ENCODE assay signal across 12 cellular contexts in the genomic region with DNA sequence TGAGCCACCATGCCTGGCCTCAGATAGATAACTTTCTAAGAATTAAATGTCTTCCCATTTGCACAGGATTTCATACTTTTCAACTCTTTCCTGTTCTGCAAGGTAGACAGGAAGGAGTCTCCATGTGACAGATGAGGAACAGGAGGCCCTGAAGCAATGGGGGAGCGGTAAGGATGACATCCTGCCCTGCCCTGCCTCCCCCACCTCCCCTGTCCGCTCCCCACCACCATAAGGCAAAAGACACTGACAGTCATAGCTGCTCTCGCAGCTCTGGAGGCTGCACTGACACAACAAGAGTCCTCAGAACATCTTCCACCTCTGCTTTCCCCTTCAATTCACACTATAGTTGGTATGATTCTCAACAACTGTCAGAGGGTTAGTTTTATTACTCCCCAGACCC. TPM values are rescaled to one million over a fixed set of nuclear protein-coding genes. Genes with fewer than 3 reads are reported as not detected.
DNase-seq lines count a peak whose midpoint lies in the region; ATAC-seq and TF ChIP-seq lines count a peak whose summit lies in the region.
"Had no signal": no experiment of that assay in that cellular context is flagged by ENCODE, and none has a peak within 500 bp of the region (broad histone marks: within the 10 kb centered on the region; RNA-seq: fewer than 3 reads in every experiment).

No MANE protein-coding gene starts in this region.

- no peaks in the 10 kb centered on the region for H3K9me3 Mint-ChIP-seq in CD4-positive, alpha-beta T cell
- H3K9me3 Mint-ChIP-seq in endodermal cell, result no peaks in the 10 kb centered on the region
- H3K9me3 Mint-ChIP-seq in progenitor cell of endocrine pancreas (ENCODE audit: low read depth), result no peaks in the 10 kb centered on the region
- H3K9me3 Mint-ChIP-seq in stimulated activated effector memory CD8-positive, alpha-beta T cell treated with anti-CD3 and anti-CD28 coated beads, Interleukin-12 subunit alpha, Interleukin-12 subunit beta, amount 100 ng/mL, for 72 hours, result no peaks in the 10 kb centered on the region
- H3K9me3 Mint-ChIP-seq: CD4-positive, CD25-positive, alpha-beta regulatory T cell; GM23338 had no signal

- H3K36me3 ChIP-seq in endodermal cell (ENCODE audit: control insufficient read depth, insufficient read depth, low read length), result peaks cover 45% of the 10 kb centered on the region

- POLR2A ChIA-PET in CD4-positive, alpha-beta T cell (lab: Charles Lee), result no interaction called here

- no peak for DNase-seq in CD4-positive, alpha-beta T cell
- DNase-seq in endodermal cell (no peak), progenitor cell of endocrine pancreas (ENCODE audit: low spot score, unreplicated experiment) (no peak), NCI-H345 (lab: John Stamatoyannopoulos, UW) (no peak), HUDEP-2 (lab: John Stamatoyannopoulos, UW; ENCODE audit: unreplicated experiment in 76 of 76) (no peak)
- no peak for DNase-seq in stimulated activated effector memory CD8-positive, alpha-beta T cell treated with anti-CD3 and anti-CD28 coated beads, Interleukin-12 subunit alpha, Interleukin-12 subunit beta, amount 100 ng/mL, for 72 hours (ENCODE audit: low spot score in 2 of 2)
- DNase-seq: ACHN; BE2C; Caco-2; CD4-positive, CD25-positive, alpha-beta regulatory T cell had no signal

- H3K9ac ChIP-seq in endodermal cell (ENCODE audit: extremely low read depth, low read length, poor library complexity, severe bottlenecking), result no peak overlapping the region

- no peaks in the 10 kb centered on the region for H3K4me1 Mint-ChIP-seq in CD4-positive, alpha-beta T cell (ENCODE audit: low read depth)
- no peaks in the 10 kb centered on the region for H3K4me1 Mint-ChIP-seq in endodermal cell
- H3K4me1 Mint-ChIP-seq in progenitor cell of endocrine pancreas (ENCODE audit: low read depth), result no peaks in the 10 kb centered on the region
- no peaks in the 10 kb centered on the region for H3K4me1 Mint-ChIP-seq in stimulated activated effector memory CD8-positive, alpha-beta T cell treated with anti-CD3 and anti-CD28 coated beads, Interleukin-12 subunit alpha, Interleukin-12 subunit beta, amount 100 ng/mL, for 72 hours
- H3K4me1 Mint-ChIP-seq: GM23338 had no signal

- WGBS in endodermal cell (ENCODE audit: insufficient coverage in 1 of 2, insufficient read length in 1 of 2), 2 experiments, result 80 to 100% methylated on average over 1 to 3 of the region's 3 CpGs

- TF ChIP-seq CTCF in CD4-positive, alpha-beta T cell (IDR thresholded peaks at IDR 0.05), result no peak
- no peak for TF ChIP-seq CTCF in endodermal cell (conservative IDR thresholded peaks at IDR 0.05)
- no peak for TF ChIP-seq CTCF in progenitor cell of endocrine pancreas (IDR thresholded peaks at IDR 0.05; ENCODE audit: unreplicated experiment)

- H3K27ac Mint-ChIP-seq in CD4-positive, alpha-beta T cell, result peak overlapping the region; percentile 36
- H3K27ac Mint-ChIP-seq in endodermal cell (peak overlapping the region; percentile 26), progenitor cell of endocrine pancreas (peak overlapping the region; percentile 59)
- peak overlapping the region; percentile 69 for H3K27ac Mint-ChIP-seq in stimulated activated effector memory CD8-positive, alpha-beta T cell treated with anti-CD3 and anti-CD28 coated beads, Interleukin-12 subunit alpha, Interleukin-12 subunit beta, amount 100 ng/mL, for 72 hours
- H3K27ac Mint-ChIP-seq: GM23338 had no signal

- H3K4me3 ChIP-seq in endodermal cell (ENCODE audit: low read length), result no peak overlapping the region
- H3K4me3 ChIP-seq: GM23338 had no signal

- H3K9me3 ChIP-seq in CD4-positive, alpha-beta T cell (ENCODE audit: control insufficient read depth, low read length), result no peaks in the 10 kb centered on the region
- H3K9me3 ChIP-seq in endodermal cell (ENCODE audit: control insufficient read depth, low read length), result no peaks in the 10 kb centered on the region
- H3K9me3 ChIP-seq: BE2C, Caco-2 had no signal

- ATAC-seq in CD4-positive, alpha-beta T cell (ENCODE audit: poor library complexity), result no peak
- no peak for ATAC-seq in stimulated activated effector memory CD8-positive, alpha-beta T cell treated with anti-CD3 and anti-CD28 coated beads, Interleukin-12 subunit alpha, Interleukin-12 subunit beta, amount 100 ng/mL, for 72 hours
- ATAC-seq in HG03565 (IDR thresholded peaks at IDR 0.05; ENCODE audit: unreplicated experiment), result no peak
- ATAC-seq: GM23338 had no signal

- CTCF ChIA-PET in CD4-positive, alpha-beta T cell (lab: Charles Lee), result no interaction called here

- H3K27me3 ChIP-seq in CD4-positive, alpha-beta T cell (ENCODE audit: control insufficient read depth, insufficient read depth, low read length), result no peaks in the 10 kb centered on the region
- H3K27me3 ChIP-seq in endodermal cell (ENCODE audit: control insufficient read depth, insufficient read depth, low read length, poor library complexity, severe bottlenecking), result no peaks in the 10 kb centered on the region
- H3K27me3 ChIP-seq: BE2C had no signal

- H3K27me3 Mint-ChIP-seq in CD4-positive, alpha-beta T cell, result no peaks in the 10 kb centered on the region
- H3K27me3 Mint-ChIP-seq in endodermal cell (ENCODE audit: insufficient read depth) (no peaks in the 10 kb centered on the region), progenitor cell of endocrine pancreas (no peaks in the 10 kb centered on the region)
- H3K27me3 Mint-ChIP-seq: CD4-positive, CD25-positive, alpha-beta regulatory T cell had no signal

- H3K4me1 ChIP-seq in endodermal cell (ENCODE audit: control insufficient read depth, insufficient read depth, low read length), result no peaks in the 10 kb centered on the region
- H3K4me1 ChIP-seq: BE2C, Caco-2 had no signal

- H3K36me3 Mint-ChIP-seq in CD4-positive, alpha-beta T cell (ENCODE audit: low read depth), result peaks cover 39% of the 10 kb centered on the region
- H3K36me3 Mint-ChIP-seq in endodermal cell (ENCODE audit: low read depth), result peaks cover 41% of the 10 kb centered on the region
- peaks cover 23% of the 10 kb centered on the region for H3K36me3 Mint-ChIP-seq in progenitor cell of endocrine pancreas (ENCODE audit: insufficient read depth)
- peaks cover 28% of the 10 kb centered on the region for H3K36me3 Mint-ChIP-seq in stimulated activated effector memory CD8-positive, alpha-beta T cell treated with anti-CD3 and anti-CD28 coated beads, Interleukin-12 subunit alpha, Interleukin-12 subunit beta, amount 100 ng/mL, for 72 hours

- H3K4me3 Mint-ChIP-seq in CD4-positive, alpha-beta T cell, result no peak overlapping the region
- H3K4me3 Mint-ChIP-seq in endodermal cell, result no peak overlapping the region
- no peak overlapping the region for H3K4me3 Mint-ChIP-seq in progenitor cell of endocrine pancreas (ENCODE audit: low read depth)
- H3K4me3 Mint-ChIP-seq in stimulated activated effector memory CD8-positive, alpha-beta T cell treated with anti-CD3 and anti-CD28 coated beads, Interleukin-12 subunit alpha, Interleukin-12 subunit beta, amount 100 ng/mL, for 72 hours, result no peak overlapping the region
- H3K4me3 Mint-ChIP-seq: CD4-positive, CD25-positive, alpha-beta regulatory T cell; GM23338 had no signal

- intact Hi-C loops in CD4-positive, alpha-beta T cell (cut with DNase I, micrococcal nuclease), result no loop called here

- no peak overlapping the region for H3K27ac ChIP-seq in CD4-positive, alpha-beta T cell (ENCODE audit: low read depth, low read length)
- H3K27ac ChIP-seq in endodermal cell (ENCODE audit: low read depth, low read length), result no peak overlapping the region

RNA-seq across cellular contexts. Expression of gene CENPV, which starts 9.7 kb away (rescaled TPM):
- total RNA-seq in CD4-positive, alpha-beta T cell, result 10 to 100 TPM; 18.5 to 19.4 TPM
- 100 to 1,000 TPM; 109 to 202 TPM for total RNA-seq in endodermal cell
- polyA plus RNA-seq in endodermal cell (2013, experiment 1 of 2), result 391 TPM
- 343 TPM for polyA plus RNA-seq in endodermal cell (2013, experiment 2 of 2)
- 201 and 206 TPM in 2 replicates for total RNA-seq in progenitor cell of endocrine pancreas

RNA-seq across cellular contexts. Expression of gene UBB, which starts 37.3 kb away (rescaled TPM):
- 100 to 1,000 TPM; 646 to 647 TPM for total RNA-seq in CD4-positive, alpha-beta T cell
- total RNA-seq in endodermal cell, result 1,000 to 10,000 TPM; 1,658 to 1,721 TPM
- 2,166 TPM for polyA plus RNA-seq in endodermal cell (2013, experiment 1 of 2)
- polyA plus RNA-seq in endodermal cell (2013, experiment 2 of 2), result 2,122 TPM
- 1,450 and 1,477 TPM in 2 replicates for total RNA-seq in progenitor cell of endocrine pancreas
